In the genomic region with DNA sequence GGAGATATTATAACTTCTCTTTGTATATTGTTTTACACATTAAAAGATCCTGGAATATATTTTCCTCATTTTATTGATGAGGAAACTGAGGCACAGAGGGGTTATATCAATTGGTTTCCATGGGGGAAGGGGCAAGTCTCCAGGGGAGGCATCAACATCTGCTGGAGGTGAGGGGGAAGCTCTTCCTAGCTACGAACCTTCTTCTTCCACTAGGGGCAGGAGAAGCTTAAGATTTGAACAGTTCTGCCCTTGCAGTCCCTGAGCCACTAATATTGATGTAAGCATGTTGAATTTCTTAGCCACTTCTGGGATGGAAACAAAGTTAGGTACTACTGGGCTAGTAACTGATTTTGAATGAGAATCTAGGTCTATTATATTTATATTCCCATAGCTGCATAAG, we compare ENCODE assay signal across 10 cellular contexts.
DNase-seq lines count a peak whose midpoint lies in the region; ATAC-seq and TF ChIP-seq lines count a peak whose summit lies in the region.
"Had no signal": no experiment of that assay in that cellular context is flagged by ENCODE, and none has a peak within 500 bp of the region (broad histone marks: within the 10 kb centered on the region; RNA-seq: fewer than 3 reads in every experiment).

No MANE protein-coding gene starts in this region.

- no peak overlapping the region for H3K27ac ChIP-seq in coronary artery
- no peak overlapping the region for H3K27ac ChIP-seq in gastrocnemius medialis
- H3K27ac ChIP-seq: SK-N-MC had no signal

- H3K4me3 ChIP-seq in AG10803 (ENCODE audit: low read length) (no peak overlapping the region), epithelial cell of proximal tubule (ENCODE audit: low read depth, low read length) (no peak overlapping the region), coronary artery (no peak overlapping the region), gastrocnemius medialis (no peak overlapping the region)
- H3K4me3 ChIP-seq: SK-N-MC had no signal

- H3K9me3 ChIP-seq in gastrocnemius medialis, result no peaks in the 10 kb centered on the region

- TF ChIP-seq POLR2A in gastrocnemius medialis (IDR thresholded peaks at IDR 0.05), result no peak

- no peaks in the 10 kb centered on the region for H3K36me3 ChIP-seq in gastrocnemius medialis

- ATAC-seq in GM18867 (IDR thresholded peaks at IDR 0.05; ENCODE audit: unreplicated experiment) (peak; percentile 80), GM18873 (IDR thresholded peaks at IDR 0.05; ENCODE audit: low FRiP score, unreplicated experiment) (no peak), gastrocnemius medialis (no peak)
- ATAC-seq in activated CD4-positive, CD25-positive, alpha-beta regulatory T cell treated with anti-CD3 and anti-CD28 coated beads, Interleukin-2, amount 50 U/mL, for 24 hours, result no peak

- no peaks in the 10 kb centered on the region for H3K4me1 ChIP-seq in gastrocnemius medialis

- TF ChIP-seq CTCF in AG10803 (conservative IDR thresholded peaks at IDR 0.05; ENCODE audit: low read length), result peak; percentile 40
- TF ChIP-seq CTCF in epithelial cell of proximal tubule (conservative IDR thresholded peaks at IDR 0.05; ENCODE audit: low read depth, low read length), result peak; percentile 68
- TF ChIP-seq CTCF in coronary artery (IDR thresholded peaks at IDR 0.05), result no peak
- peak in 1 of 5 experiments; percentile 20 for TF ChIP-seq CTCF in gastrocnemius medialis (IDR thresholded peaks at IDR 0.05 in 4 of 5, conservative IDR thresholded peaks at IDR 0.05 in 1 of 5)

- no peaks in the 10 kb centered on the region for H3K27me3 ChIP-seq in gastrocnemius medialis

- in situ Hi-C loops in gastrocnemius medialis (cut with MboI; ENCODE audit: low sequenced_read_pairs in 4 of 4), result loop anchor here in 1 of 4 donors (5.0 kb wide), 1 partner anchor 193 kb away; no protein-coding TSS in a partner anchor

- intact Hi-C loops in gastrocnemius medialis (cut with DNase I; ENCODE audit: low total_unique reads), result loop anchor here (2.0 kb wide), 1 partner anchor 193 kb away; no protein-coding TSS in a partner anchor

- DNase-seq in AG10803 (ENCODE audit: low read depth), result no peak
- DNase-seq in M059J (ENCODE audit: low read depth), result peak; percentile 12
- DNase-seq in epithelial cell of proximal tubule (ENCODE audit: low read depth), result no peak
- no peak for DNase-seq in coronary artery (ENCODE audit: low spot score)
- no peak for DNase-seq in gastrocnemius medialis
- DNase-seq: stimulated activated CD4-positive, alpha-beta T cell treated with anti-CD3 and anti-CD28 coated beads, Interleukin-1b, Interleukin-23, amount 100 ng/mL, for 48 hours had no signal
